1 cellular context compared by ENCODE assay signal in the genomic region with DNA sequence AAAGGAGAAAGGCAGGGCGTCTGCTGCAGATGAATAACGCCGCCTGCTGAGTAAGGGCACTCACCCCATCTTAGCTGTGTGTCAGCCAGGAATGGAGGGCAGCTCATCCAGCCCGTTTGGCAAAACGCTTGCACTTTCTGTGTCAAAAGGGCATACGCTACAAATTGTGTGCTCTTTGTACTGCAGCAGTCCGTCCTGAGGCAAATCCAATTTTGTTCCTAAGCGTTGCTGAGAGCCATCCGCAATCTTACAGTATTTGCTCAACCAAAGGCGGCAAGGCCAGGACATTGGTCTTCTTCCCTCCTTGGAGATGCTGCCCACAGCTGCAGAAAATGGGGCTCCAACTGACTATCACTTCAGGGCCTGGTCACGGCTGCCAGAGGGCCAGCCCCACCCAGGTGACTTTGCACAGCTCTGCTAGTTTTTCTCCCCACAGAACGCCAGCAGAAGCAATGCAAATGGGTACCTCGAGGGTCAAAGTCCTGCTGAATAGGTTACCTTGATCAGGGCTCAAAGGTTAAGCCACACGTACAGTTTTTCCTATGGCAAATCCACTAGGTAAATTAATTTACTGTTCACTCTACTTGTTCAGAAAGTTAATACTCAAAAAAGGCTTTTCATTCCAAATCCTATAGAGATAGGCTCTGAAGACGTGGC.
TF ChIP-seq lines count a peak whose summit lies in the region.

No MANE protein-coding gene starts in this region.

TF ChIP-seq in K562, 482 proteins besides CTCF, POLR2A, EP300 and RAD21 (continued from another document):
- TF ChIP-seq, protein P1, sequence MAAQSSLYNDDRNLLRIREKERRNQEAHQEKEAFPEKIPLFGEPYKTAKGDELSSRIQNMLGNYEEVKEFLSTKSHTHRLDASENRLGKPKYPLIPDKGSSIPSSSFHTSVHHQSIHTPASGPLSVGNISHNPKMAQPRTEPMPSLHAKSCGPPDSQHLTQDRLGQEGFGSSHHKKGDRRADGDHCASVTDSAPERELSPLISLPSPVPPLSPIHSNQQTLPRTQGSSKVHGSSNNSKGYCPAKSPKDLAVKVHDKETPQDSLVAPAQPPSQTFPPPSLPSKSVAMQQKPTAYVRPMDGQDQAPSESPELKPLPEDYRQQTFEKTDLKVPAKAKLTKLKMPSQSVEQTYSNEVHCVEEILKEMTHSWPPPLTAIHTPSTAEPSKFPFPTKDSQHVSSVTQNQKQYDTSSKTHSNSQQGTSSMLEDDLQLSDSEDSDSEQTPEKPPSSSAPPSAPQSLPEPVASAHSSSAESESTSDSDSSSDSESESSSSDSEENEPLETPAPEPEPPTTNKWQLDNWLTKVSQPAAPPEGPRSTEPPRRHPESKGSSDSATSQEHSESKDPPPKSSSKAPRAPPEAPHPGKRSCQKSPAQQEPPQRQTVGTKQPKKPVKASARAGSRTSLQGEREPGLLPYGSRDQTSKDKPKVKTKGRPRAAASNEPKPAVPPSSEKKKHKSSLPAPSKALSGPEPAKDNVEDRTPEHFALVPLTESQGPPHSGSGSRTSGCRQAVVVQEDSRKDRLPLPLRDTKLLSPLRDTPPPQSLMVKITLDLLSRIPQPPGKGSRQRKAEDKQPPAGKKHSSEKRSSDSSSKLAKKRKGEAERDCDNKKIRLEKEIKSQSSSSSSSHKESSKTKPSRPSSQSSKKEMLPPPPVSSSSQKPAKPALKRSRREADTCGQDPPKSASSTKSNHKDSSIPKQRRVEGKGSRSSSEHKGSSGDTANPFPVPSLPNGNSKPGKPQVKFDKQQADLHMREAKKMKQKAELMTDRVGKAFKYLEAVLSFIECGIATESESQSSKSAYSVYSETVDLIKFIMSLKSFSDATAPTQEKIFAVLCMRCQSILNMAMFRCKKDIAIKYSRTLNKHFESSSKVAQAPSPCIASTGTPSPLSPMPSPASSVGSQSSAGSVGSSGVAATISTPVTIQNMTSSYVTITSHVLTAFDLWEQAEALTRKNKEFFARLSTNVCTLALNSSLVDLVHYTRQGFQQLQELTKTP (IDR thresholded peaks at IDR 0.05; ENCODE audit: low read depth in 1 of 2, partially characterized antibody in 2 of 2): no peak
- TF ChIP-seq RUNX1 (IDR thresholded peaks at IDR 0.05; ENCODE audit: low read depth) (no peak), ZBTB7A (IDR thresholded peaks at IDR 0.05; ENCODE audit: borderline replicate concordance, control insufficient read depth, low read depth, low read length) (no peak)
